Comparison of ENCODE assay signal across 8 cellular contexts in the genomic region with DNA sequence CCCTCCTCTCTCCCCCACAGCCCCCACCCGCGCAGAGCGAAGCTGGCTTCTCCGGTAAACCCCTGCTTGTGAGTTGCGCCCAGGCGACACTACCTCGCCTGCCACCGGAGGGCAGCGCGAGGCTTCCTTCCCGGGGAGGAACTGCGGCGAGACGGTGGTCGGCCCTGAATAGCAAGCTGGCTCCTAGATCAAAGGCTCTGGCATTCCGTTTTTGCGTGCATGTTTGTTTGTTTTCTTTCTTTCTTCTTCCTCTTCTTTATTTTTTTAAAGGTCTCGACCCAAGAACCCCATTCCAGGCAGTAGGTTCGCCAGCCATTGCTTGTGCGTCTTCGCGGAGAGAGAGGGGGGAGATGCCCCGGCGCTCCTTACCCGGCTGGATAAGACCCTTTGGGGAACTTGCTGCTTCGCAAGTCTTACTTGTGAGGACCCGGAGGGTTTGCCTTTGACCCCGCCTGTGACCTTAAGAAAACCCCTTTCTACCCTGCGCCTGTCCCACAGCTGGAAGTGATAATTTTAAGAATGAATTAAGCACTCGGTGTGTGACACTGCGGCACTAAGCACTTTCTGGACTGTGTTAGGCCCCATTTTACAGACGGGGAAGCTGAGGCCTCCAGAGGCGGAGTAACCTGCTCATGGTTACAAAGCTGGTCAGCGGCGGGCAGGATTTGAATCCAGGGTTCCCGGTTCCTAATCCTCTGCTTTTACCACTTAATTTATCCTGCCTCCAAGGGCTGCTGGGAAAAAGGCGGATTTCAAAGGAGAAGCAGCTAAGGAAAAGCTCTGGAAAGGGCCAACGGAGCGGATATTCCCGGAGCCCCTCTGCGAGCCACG.
A peak's percentile ranks its signal among the peaks of the same experiment; 100 is the strongest.
DNase-seq lines count a peak whose midpoint lies in the region; ATAC-seq and TF ChIP-seq lines count a peak whose summit lies in the region.

No MANE protein-coding gene starts in this region.

- H3K4me3 Mint-ChIP-seq in naive B cell = peak overlapping the region; percentile 76 to 93 (median 88)

- no peaks in the 10 kb centered on the region for H3K9me3 Mint-ChIP-seq in naive B cell

- H3K4me1 ChIP-seq in tibial artery = peaks cover 0 to 22% (median 17%) of the 10 kb centered on the region in 4 donors

- H3K27ac Mint-ChIP-seq in naive B cell = peak overlapping the region; percentile 33 to 97 (median 90)

- H3K36me3 Mint-ChIP-seq in naive B cell = no peaks in the 10 kb centered on the region

- peak; percentile 50 for TF ChIP-seq CTCF in GM12865 (IDR thresholded peaks at IDR 0.05; ENCODE audit: insufficient read depth, low read depth, low read length, missing control alignments)
- peak; percentile 63 for TF ChIP-seq CTCF in fibroblast of pulmonary artery (IDR thresholded peaks at IDR 0.05; ENCODE audit: low read length, missing control alignments)
- TF ChIP-seq CTCF in tibial artery (IDR thresholded peaks at IDR 0.05) = peak; percentile 73 to 75

- H3K4me3 ChIP-seq in GM12865 (ENCODE audit: low read depth, low read length) (peak overlapping the region; percentile 48), fibroblast of pulmonary artery (replicated peaks; ENCODE audit: low read depth, low read length) (peak overlapping the region; percentile 53), tibial artery (peak overlapping the region; percentile 56 to 61)

- intact Hi-C loops in tibial artery (cut with DNase I; ENCODE audit: low total_unique reads) = loop anchor here (5.0 to 10.0 kb wide), 4 partner anchors 90 to 370 kb away; partner anchors contain the start of gene STK35

- H3K27me3 Mint-ChIP-seq in naive B cell = peaks cover 0 to 19% (median 8%) of the 10 kb centered on the region in 3 donors

- H3K4me1 Mint-ChIP-seq in naive B cell = peaks cover 22 to 26% (median 25%) of the 10 kb centered on the region in 3 donors

- H3K27me3 ChIP-seq in tibial artery = no peaks in the 10 kb centered on the region

- H3K27ac ChIP-seq in tibial artery = peak overlapping the region; percentile 39 to 50

- H3K36me3 ChIP-seq in tibial artery = no peaks in the 10 kb centered on the region

- no peaks in the 10 kb centered on the region for H3K9me3 ChIP-seq in tibial artery

- ATAC-seq in naive B cell (ENCODE audit: low read depth in 2 of 2) (peak; percentile 65 to 70), GM21723 (IDR thresholded peaks at IDR 0.05; ENCODE audit: unreplicated experiment) (no peak)

- DNase-seq in 8988T = peak; percentile 91
- peak; percentile 52 for DNase-seq in GM12865 (ENCODE audit: low read depth)
- peak in 2 of 3 experiments; percentile 85 to 91 for DNase-seq in NCI-H1417 (lab: John Stamatoyannopoulos, UW)
- DNase-seq in activated CD8-positive, alpha-beta memory T cell treated with anti-CD3 and anti-CD28 coated beads, Interleukin-2, amount 50 U/mL, for 48 hours = peak; percentile 74
- DNase-seq in fibroblast of pulmonary artery (ENCODE audit: low read depth) = peak; percentile 71
- DNase-seq in naive B cell = peak; percentile 80
- DNase-seq in tibial artery = peak; percentile 64 to 73
